20 cellular contexts compared by ENCODE assay signal in genomic region chr14:43789458-43789857, GRCh38.
"Had no signal": no experiment of that assay in that cellular context is flagged by ENCODE, and none has a peak within 500 bp of the region (broad histone marks: within the 10 kb centered on the region; RNA-seq: fewer than 3 reads in every experiment).

No MANE protein-coding gene starts in this region.

- H3K9me3 Mint-ChIP-seq: activated naive CD8-positive, alpha-beta T cell treated with anti-CD3 and anti-CD28 coated beads, Interleukin-2, amount 10 ng/mL, durations not matched to agents 7 days and 5 days; naive B cell; neural crest cell had no signal

- H3K4me1 Mint-ChIP-seq: activated CD4-positive, alpha-beta memory T cell treated with anti-CD3 and anti-CD28 coated beads, Interleukin-2, amount 10 ng/mL, durations not matched to agents 7 days and 5 days; activated naive CD8-positive, alpha-beta T cell treated with anti-CD3 and anti-CD28 coated beads, Interleukin-2, amount 10 ng/mL, durations not matched to agents 7 days and 5 days; activated T-helper 17 cell treated with anti-CD3 and anti-CD28 coated beads, Interleukin-2, amount 50 U/mL, for 72 hours; naive B cell had no signal

- H3K27ac Mint-ChIP-seq: activated CD4-positive, alpha-beta memory T cell treated with anti-CD3 and anti-CD28 coated beads, Interleukin-2, amount 10 ng/mL, durations not matched to agents 7 days and 5 days; activated naive CD8-positive, alpha-beta T cell treated with anti-CD3 and anti-CD28 coated beads, Interleukin-2, amount 10 ng/mL, durations not matched to agents 7 days and 5 days; activated T-helper 17 cell treated with anti-CD3 and anti-CD28 coated beads, Interleukin-2, amount 50 U/mL, for 72 hours; effector memory CD8-positive, alpha-beta T cell; naive B cell had no signal

- H3K36me3 Mint-ChIP-seq: activated naive CD8-positive, alpha-beta T cell treated with anti-CD3 and anti-CD28 coated beads, Interleukin-2, amount 10 ng/mL, durations not matched to agents 7 days and 5 days; naive B cell had no signal

- ATAC-seq: activated T-helper 17 cell treated with anti-CD3 and anti-CD28 coated beads, Interleukin-2, amount 50 U/mL, for 72 hours; effector memory CD8-positive, alpha-beta T cell; left cardiac atrium; mucosa of descending colon; stimulated activated naive CD8-positive, alpha-beta T cell treated with anti-CD3 and anti-CD28 coated beads, Interleukin-15, Interleukin-2, amounts not matched to agents 100 U/mL and 50 U/mL, for 24 hours had no signal

- H3K4me3 Mint-ChIP-seq: activated CD4-positive, alpha-beta memory T cell treated with anti-CD3 and anti-CD28 coated beads, Interleukin-2, amount 10 ng/mL, durations not matched to agents 7 days and 5 days; activated naive CD8-positive, alpha-beta T cell treated with anti-CD3 and anti-CD28 coated beads, Interleukin-2, amount 10 ng/mL, durations not matched to agents 7 days and 5 days; activated T-helper 17 cell treated with anti-CD3 and anti-CD28 coated beads, Interleukin-2, amount 50 U/mL, for 72 hours; effector memory CD8-positive, alpha-beta T cell; naive B cell; neural crest cell had no signal

- DNase-seq: activated CD4-positive, alpha-beta memory T cell treated with anti-CD3 and anti-CD28 coated beads, Interleukin-2, amount 10 ng/mL, durations not matched to agents 7 days and 5 days; activated CD4-positive, alpha-beta T cell treated with anti-CD3 and anti-CD28 coated beads for 48 hours; activated CD4-positive, CD25-positive, alpha-beta regulatory T cell; activated naive CD4-positive, alpha-beta T cell; activated naive CD8-positive, alpha-beta T cell treated with anti-CD3 and anti-CD28 coated beads, Interleukin-2, amount 10 ng/mL, durations not matched to agents 7 days and 5 days; activated T-cell treated with anti-CD3 and anti-CD28 coated beads, Interleukin-2, amount 50 U/mL, for 1 hour; amygdala; effector memory CD8-positive, alpha-beta T cell; left cardiac atrium; mesenchymal stem cell; mucosa of descending colon; naive B cell; stimulated activated CD4-positive, alpha-beta T cell treated with anti-CD3 and anti-CD28 coated beads, Interleukin-12 subunit alpha, Interleukin-12 subunit beta, amount 100 ng/mL, for 4 hours; stimulated activated CD4-positive, alpha-beta T cell treated with anti-CD3 and anti-CD28 coated beads, Interleukin-1b, Interleukin-23, amount 100 ng/mL, for 48 hours; stimulated activated CD8-positive, alpha-beta memory T cell treated with anti-CD3 and anti-CD28 coated beads, Interleukin-4, amount 100 ng/mL, for 48 hours; stimulated activated naive CD8-positive, alpha-beta T cell treated with anti-CD3 and anti-CD28 coated beads, Interleukin-15, Interleukin-2, amounts not matched to agents 100 U/mL and 50 U/mL, for 24 hours; substantia nigra; tibial artery had no signal

- H3K27me3 Mint-ChIP-seq: activated CD4-positive, alpha-beta memory T cell treated with anti-CD3 and anti-CD28 coated beads, Interleukin-2, amount 10 ng/mL, durations not matched to agents 7 days and 5 days; activated naive CD8-positive, alpha-beta T cell treated with anti-CD3 and anti-CD28 coated beads, Interleukin-2, amount 10 ng/mL, durations not matched to agents 7 days and 5 days; activated T-helper 17 cell treated with anti-CD3 and anti-CD28 coated beads, Interleukin-2, amount 50 U/mL, for 72 hours; effector memory CD8-positive, alpha-beta T cell; naive B cell had no signal
